25 cellular contexts compared by ENCODE assay signal in the genomic region with DNA sequence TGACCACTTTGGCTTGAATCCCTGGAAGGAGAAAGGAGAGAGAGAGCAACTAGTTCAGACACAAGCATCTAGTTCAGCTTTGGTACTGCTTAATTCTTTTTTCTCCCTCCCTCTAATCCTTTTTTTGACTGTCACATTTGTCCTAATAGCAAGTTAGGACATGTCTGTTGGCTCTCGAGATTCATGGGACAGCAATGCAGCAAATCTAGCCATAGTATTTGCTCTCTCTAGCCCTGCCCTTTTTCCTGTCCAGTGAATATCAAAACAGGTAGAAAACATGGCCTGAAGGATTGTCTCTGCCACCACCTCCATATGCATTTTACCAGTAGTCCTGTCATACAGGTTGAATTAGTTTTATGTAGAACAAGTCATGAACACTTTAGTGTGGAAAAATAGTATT.
A peak's percentile ranks its signal among the peaks of the same experiment; 100 is the strongest.
DNase-seq lines count a peak whose midpoint lies in the region; ATAC-seq, FAIRE-seq and TF ChIP-seq lines count a peak whose summit lies in the region.
"Had no signal": no experiment of that assay in that cellular context is flagged by ENCODE, and none has a peak within 500 bp of the region (broad histone marks: within the 10 kb centered on the region; RNA-seq: fewer than 3 reads in every experiment).

No MANE protein-coding gene starts in this region.

- ATAC-seq in GM21367 (IDR thresholded peaks at IDR 0.05; ENCODE audit: unreplicated experiment) = no peak
- ATAC-seq: A549 had no signal

- H3K4me1 ChIP-seq in neural progenitor cell (no peaks in the 10 kb centered on the region), SK-N-SH (ENCODE audit: control insufficient read depth in 1 of 2, insufficient read depth in 2 of 2, low read depth in 1 of 2, low read length in 1 of 2) (no peaks in the 10 kb centered on the region)
- H3K4me1 ChIP-seq: A549; BLaER1 treated with 17β-estradiol and CSF1 and Interleukin-3, amounts not matched to agents 10 nM and 100 nM; Caco-2 had no signal

- no peak overlapping the region for H3K4me3 ChIP-seq in epithelial cell of esophagus (ENCODE audit: low read length)
- no peak overlapping the region for H3K4me3 ChIP-seq in neural progenitor cell
- no peak overlapping the region for H3K4me3 ChIP-seq in SK-N-SH (ENCODE audit: low read depth in 2 of 2, low read length in 1 of 2)
- H3K4me3 ChIP-seq: A549; BLaER1 treated with 17β-estradiol and CSF1 and Interleukin-3, amounts not matched to agents 10 nM and 100 nM had no signal

- POLR2A ChIA-PET in SK-N-SH (lab: Yijun Ruan, JAX) = no interaction called here

- H3K36me3 Mint-ChIP-seq in neural progenitor cell = no peaks in the 10 kb centered on the region
- H3K36me3 Mint-ChIP-seq: CD4-positive, alpha-beta memory T cell; IgD-negative memory B cell had no signal

- no peak for TF ChIP-seq CTCF in epithelial cell of esophagus (IDR thresholded peaks at IDR 0.05; ENCODE audit: insufficient read depth, low read depth, low read length, missing control alignments)
- TF ChIP-seq CTCF in neural progenitor cell (IDR thresholded peaks at IDR 0.05) = no peak
- no peak for TF ChIP-seq CTCF in SK-N-SH (IDR thresholded peaks at IDR 0.05)

- no peak for TF ChIP-seq RAD21 in SK-N-SH (IDR thresholded peaks at IDR 0.05; ENCODE audit: low read length)

- no peak overlapping the region for H3K4me3 Mint-ChIP-seq in neural progenitor cell
- H3K4me3 Mint-ChIP-seq: CD4-positive, alpha-beta memory T cell; H9; IgD-negative memory B cell had no signal

- H3F3A ChIP-seq in neural progenitor cell (ENCODE audit: low read depth) (no peaks in the 10 kb centered on the region), SK-N-SH (replicated peaks; ENCODE audit: insufficient read depth) (no peaks in the 10 kb centered on the region)

- peak overlapping the region; percentile 50 for H2AFZ ChIP-seq in neural progenitor cell (replicated peaks)
- no peak overlapping the region for H2AFZ ChIP-seq in SK-N-SH (ENCODE audit: low read depth)

- H3K27ac Mint-ChIP-seq in neural progenitor cell = no peak overlapping the region
- H3K27ac Mint-ChIP-seq: CD4-positive, alpha-beta memory T cell; H9 had no signal

- no peaks in the 10 kb centered on the region for H3K79me2 ChIP-seq in neural progenitor cell (ENCODE audit: low read depth)
- no peaks in the 10 kb centered on the region for H3K79me2 ChIP-seq in SK-N-SH (ENCODE audit: insufficient read depth)

- DNase-seq in HTR-8/SVneo (ENCODE audit: insufficient read length, low spot score) (no peak), NCI-H748 treated with DMSO at 0.1 percent for 48 hours (lab: John Stamatoyannopoulos, UW) (peak; percentile 15), epithelial cell of esophagus (ENCODE audit: low read depth) (peak; percentile 75), neural progenitor cell (ENCODE audit: low spot score) (no peak), SK-N-SH (no peak), GM19240 (ENCODE audit: insufficient read length, low spot score) (no peak)
- DNase-seq: AML-193; Caco-2; CD4-positive, alpha-beta memory T cell; H9; NCI-H1048; NCI-H1436 treated with DMSO at 0.1 percent for 48 hours; NCI-H187 treated with DMSO at 0.1 percent for 48 hours; NCI-H446; NCI-H524 treated with DMSO at 0.1 percent for 48 hours; RPMI8226; SHP77; T-helper 1 cell had no signal

- H3K36me3 ChIP-seq in neural progenitor cell = no peaks in the 10 kb centered on the region
- H3K36me3 ChIP-seq in SK-N-SH (replicated peaks in 1 of 2; ENCODE audit: control insufficient read depth in 1 of 2, insufficient read depth in 2 of 2, low read length in 1 of 2) = peaks cover 0 to 3% of the 10 kb centered on the region in 2 experiments
- H3K36me3 ChIP-seq: BLaER1 treated with 17β-estradiol and CSF1 and Interleukin-3, amounts not matched to agents 10 nM and 100 nM had no signal

- H3K9me2 ChIP-seq in SK-N-SH = no peaks in the 10 kb centered on the region

- H3K27me3 ChIP-seq in neural progenitor cell (no peaks in the 10 kb centered on the region), SK-N-SH (ENCODE audit: insufficient read depth) (no peaks in the 10 kb centered on the region)
- H3K27me3 ChIP-seq: BLaER1 treated with 17β-estradiol and CSF1 and Interleukin-3, amounts not matched to agents 10 nM and 100 nM had no signal

- H3K4me2 ChIP-seq in neural progenitor cell (no peak overlapping the region), SK-N-SH (no peak overlapping the region)
- H3K4me2 ChIP-seq: A549; BLaER1 treated with 17β-estradiol and CSF1 and Interleukin-3, amounts not matched to agents 10 nM and 100 nM; KMS-11 had no signal

- H3K4me1 Mint-ChIP-seq in neural progenitor cell = no peaks in the 10 kb centered on the region
- H3K4me1 Mint-ChIP-seq: CD4-positive, alpha-beta memory T cell; H9; IgD-negative memory B cell had no signal

- CTCF ChIA-PET in SK-N-SH (lab: Yijun Ruan, JAX) = interaction anchor here (1.0 kb wide), 2 partner anchors 34 to 199 kb away, joined by 3 read pairs; no protein-coding TSS in a partner anchor

- H3K9me3 ChIP-seq in neural progenitor cell (ENCODE audit: low read depth) = no peaks in the 10 kb centered on the region
- no peaks in the 10 kb centered on the region for H3K9me3 ChIP-seq in SK-N-SH

- H3K9ac ChIP-seq in neural progenitor cell (no peak overlapping the region), SK-N-SH (no peak overlapping the region)
- H3K9ac ChIP-seq: BLaER1 treated with 17β-estradiol and CSF1 and Interleukin-3, amounts not matched to agents 10 nM and 100 nM; KMS-11 had no signal

- TF ChIP-seq EP300 in SK-N-SH (IDR thresholded peaks at IDR 0.05; ENCODE audit: borderline replicate concordance in 1 of 2, low read depth in 1 of 2, low read length in 1 of 2) = no peak

- 17% methylated on average over 1 of the region's 1 CpG for WGBS in SK-N-SH (ENCODE audit: low lambda C conversion rate)

- peaks cover 8% of the 10 kb centered on the region for H3K9me3 Mint-ChIP-seq in neural progenitor cell

- H4K20me1 ChIP-seq in neural progenitor cell (ENCODE audit: low read depth) = no peaks in the 10 kb centered on the region
- H4K20me1 ChIP-seq in SK-N-SH (ENCODE audit: insufficient read depth) = no peaks in the 10 kb centered on the region
- H4K20me1 ChIP-seq: BLaER1 treated with 17β-estradiol and CSF1 and Interleukin-3, amounts not matched to agents 10 nM and 100 nM had no signal

- peak; percentile 38 for FAIRE-seq in HTR-8/SVneo (lab: Jason Lieb, UNC)
- FAIRE-seq: A549, G401.6, GM12891 had no signal

- H3K27me3 Mint-ChIP-seq in neural progenitor cell (ENCODE audit: insufficient read depth, low read depth) = no peaks in the 10 kb centered on the region

- H3K27ac ChIP-seq in neural progenitor cell = no peak overlapping the region
- no peak overlapping the region for H3K27ac ChIP-seq in SK-N-SH (ENCODE audit: low read depth in 2 of 2, low read length in 1 of 2)
- H3K27ac ChIP-seq: A549; BLaER1 treated with 17β-estradiol and CSF1 and Interleukin-3, amounts not matched to agents 10 nM and 100 nM; KMS-11 had no signal

TF ChIP-seq in SK-N-SH, 30 proteins besides CTCF, POLR2A, EP300 and RAD21:
- TF ChIP-seq TCF12 (IDR thresholded peaks at IDR 0.05) (no peak), ELF1 (IDR thresholded peaks at IDR 0.05) (no peak), GATA2 (CRISPR knock-in tag; IDR thresholded peaks at IDR 0.05) (no peak), RXRA (IDR thresholded peaks at IDR 0.05; ENCODE audit: borderline replicate concordance, low read depth) (no peak), SMC3 (IDR thresholded peaks at IDR 0.05; ENCODE audit: low read depth, low read length) (no peak), MEF2A (IDR thresholded peaks at IDR 0.05; ENCODE audit: borderline replicate concordance, low read depth) (no peak), POLR2AphosphoS5 (IDR thresholded peaks at IDR 0.05; ENCODE audit: low read depth, low read length) (no peak), TAF1 (IDR thresholded peaks at IDR 0.05; ENCODE audit: borderline replicate concordance, low read depth, low read length) (no peak)
- TF ChIP-seq, protein P1, sequence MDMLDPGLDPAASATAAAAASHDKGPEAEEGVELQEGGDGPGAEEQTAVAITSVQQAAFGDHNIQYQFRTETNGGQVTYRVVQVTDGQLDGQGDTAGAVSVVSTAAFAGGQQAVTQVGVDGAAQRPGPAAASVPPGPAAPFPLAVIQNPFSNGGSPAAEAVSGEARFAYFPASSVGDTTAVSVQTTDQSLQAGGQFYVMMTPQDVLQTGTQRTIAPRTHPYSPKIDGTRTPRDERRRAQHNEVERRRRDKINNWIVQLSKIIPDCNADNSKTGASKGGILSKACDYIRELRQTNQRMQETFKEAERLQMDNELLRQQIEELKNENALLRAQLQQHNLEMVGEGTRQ (IDR thresholded peaks at IDR 0.05; ENCODE audit: borderline replicate concordance, low read depth, low read length) = no peak
- TF ChIP-seq, protein P2, sequence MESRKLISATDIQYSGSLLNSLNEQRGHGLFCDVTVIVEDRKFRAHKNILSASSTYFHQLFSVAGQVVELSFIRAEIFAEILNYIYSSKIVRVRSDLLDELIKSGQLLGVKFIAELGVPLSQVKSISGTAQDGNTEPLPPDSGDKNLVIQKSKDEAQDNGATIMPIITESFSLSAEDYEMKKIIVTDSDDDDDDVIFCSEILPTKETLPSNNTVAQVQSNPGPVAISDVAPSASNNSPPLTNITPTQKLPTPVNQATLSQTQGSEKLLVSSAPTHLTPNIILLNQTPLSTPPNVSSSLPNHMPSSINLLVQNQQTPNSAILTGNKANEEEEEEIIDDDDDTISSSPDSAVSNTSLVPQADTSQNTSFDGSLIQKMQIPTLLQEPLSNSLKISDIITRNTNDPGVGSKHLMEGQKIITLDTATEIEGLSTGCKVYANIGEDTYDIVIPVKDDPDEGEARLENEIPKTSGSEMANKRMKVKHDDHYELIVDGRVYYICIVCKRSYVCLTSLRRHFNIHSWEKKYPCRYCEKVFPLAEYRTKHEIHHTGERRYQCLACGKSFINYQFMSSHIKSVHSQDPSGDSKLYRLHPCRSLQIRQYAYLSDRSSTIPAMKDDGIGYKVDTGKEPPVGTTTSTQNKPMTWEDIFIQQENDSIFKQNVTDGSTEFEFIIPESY (IDR thresholded peaks at IDR 0.05; ENCODE audit: borderline replicate concordance, low read depth) = no peak

Comparison
In these comparisons a context has a peak if more than half of its experiments do, and no peak if none do; other contexts are left out.
1. DNase-seq: peak in NCI-H748 treated with DMSO at 0.1 percent for 48 hours (single experiment) and epithelial cell of esophagus (single experiment); none in HTR-8/SVneo (single experiment), neural progenitor cell (single experiment), SK-N-SH (single experiment) and GM19240 (single experiment).